ENCODE assay signal across 15 cellular contexts in the genomic region with DNA sequence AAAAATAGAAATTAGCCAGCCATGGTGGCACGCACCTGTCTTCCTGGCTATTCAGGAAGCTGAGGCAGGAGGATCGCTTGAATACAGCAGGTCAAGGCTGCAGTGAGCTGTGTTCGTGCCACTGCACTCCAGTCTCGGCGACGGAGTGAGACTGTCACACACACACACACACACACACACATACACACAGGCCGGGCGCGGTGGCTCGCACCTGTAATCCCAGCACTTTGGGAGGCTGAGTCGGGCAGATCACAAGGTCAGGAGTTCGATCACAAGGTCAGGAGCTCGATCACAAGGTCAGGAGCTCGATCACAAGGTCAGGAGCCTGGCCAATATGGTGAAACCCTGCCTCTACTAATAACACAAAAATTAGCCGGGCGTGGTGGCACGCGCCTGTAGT.
DNase-seq lines count a peak whose midpoint lies in the region; ATAC-seq and TF ChIP-seq lines count a peak whose summit lies in the region.
"Had no signal": no experiment of that assay in that cellular context is flagged by ENCODE, and none has a peak within 500 bp of the region (broad histone marks: within the 10 kb centered on the region; RNA-seq: fewer than 3 reads in every experiment).

No MANE protein-coding gene starts in this region.

- H3K14ac ChIP-seq in trophoblast cell (ENCODE audit: low read length), result peak overlapping the region; percentile 40

- H3K36me3 ChIP-seq in left ventricle myocardium inferior (no peaks in the 10 kb centered on the region), NT2/D1 (ENCODE audit: insufficient read depth, insufficient read length, low read length) (peaks cover 10% of the 10 kb centered on the region), trophoblast cell (ENCODE audit: control insufficient read depth in 1 of 2, insufficient read depth in 2 of 2, low read length in 2 of 2) (peaks cover 0 to 2% of the 10 kb centered on the region in 2 experiments)
- H3K36me3 ChIP-seq: BLaER1 treated with 17β-estradiol and CSF1 and Interleukin-3, amounts not matched to agents 10 nM and 100 nM had no signal

- no peak overlapping the region for H3K23ac ChIP-seq in trophoblast cell (ENCODE audit: low read length)

- H4K91ac ChIP-seq in trophoblast cell (ENCODE audit: low read depth, low read length), result peak overlapping the region; percentile 26

- H3K18ac ChIP-seq in trophoblast cell (ENCODE audit: low read length), result peak overlapping the region; percentile 73

- no peaks in the 10 kb centered on the region for H3K9me3 ChIP-seq in left ventricle myocardium inferior (replicated peaks)
- H3K9me3 ChIP-seq in NT2/D1 (ENCODE audit: insufficient read depth, low read length), result no peaks in the 10 kb centered on the region
- peaks cover 5% of the 10 kb centered on the region for H3K9me3 ChIP-seq in trophoblast cell (ENCODE audit: insufficient read depth, low read depth, low read length)

- peak overlapping the region; percentile 14 for H3K4ac ChIP-seq in trophoblast cell (ENCODE audit: low read depth, low read length)

- WGBS in trophoblast cell (ENCODE audit: extremely low coverage, insufficient coverage, insufficient read length), result no CpG with 5 or more reads among the region's 18 CpGs

- peak overlapping the region; percentile 68 for H2BK120ac ChIP-seq in trophoblast cell (ENCODE audit: insufficient read depth, low read length, poor library complexity)

- H2BK12ac ChIP-seq in trophoblast cell (ENCODE audit: low read length), result peak overlapping the region; percentile 82

- peaks cover 2% of the 10 kb centered on the region for H3K27me3 Mint-ChIP-seq in T-helper 2 cell treated with Interferon-gamma antibody and Interleukin-4, amounts not matched to agents 5 μg/mL and 100 μg/mL, for 36 hours (ENCODE audit: low read depth)
- H3K27me3 Mint-ChIP-seq: B cell; CD4-positive, CD25-positive, alpha-beta regulatory T cell; CD8-positive, alpha-beta memory T cell had no signal

- no peak for TF ChIP-seq POLR2A in GM18505 (IDR thresholded peaks at IDR 0.05; ENCODE audit: borderline replicate concordance, extremely low read depth, insufficient read depth, insufficient read length)

- no peaks in the 10 kb centered on the region for H3K4me1 Mint-ChIP-seq in T-helper 2 cell treated with Interferon-gamma antibody and Interleukin-4, amounts not matched to agents 5 μg/mL and 100 μg/mL, for 36 hours (ENCODE audit: low read depth)
- H3K4me1 Mint-ChIP-seq: B cell; CD8-positive, alpha-beta memory T cell had no signal

- no peak overlapping the region for H3K4me2 ChIP-seq in trophoblast cell (ENCODE audit: low read length)
- H3K4me2 ChIP-seq: BLaER1 treated with 17β-estradiol and CSF1 and Interleukin-3, amounts not matched to agents 10 nM and 100 nM; GM23338 had no signal

- H3K27ac ChIP-seq in left ventricle myocardium inferior (replicated peaks) (peak overlapping the region; percentile 42), trophoblast cell (ENCODE audit: low read depth, low read length) (no peak overlapping the region)
- H3K27ac ChIP-seq: BLaER1 treated with 17β-estradiol and CSF1 and Interleukin-3, amounts not matched to agents 10 nM and 100 nM had no signal

- H3K27ac Mint-ChIP-seq in T-helper 2 cell treated with Interferon-gamma antibody and Interleukin-4, amounts not matched to agents 5 μg/mL and 100 μg/mL, for 36 hours, result no peak overlapping the region
- H3K27ac Mint-ChIP-seq: B cell; CD8-positive, alpha-beta memory T cell had no signal

- H2BK5ac ChIP-seq in trophoblast cell (ENCODE audit: low read depth, low read length, poor library complexity), result peak overlapping the region; percentile 35

- H3K9me3 Mint-ChIP-seq in T-helper 2 cell treated with Interferon-gamma antibody and Interleukin-4, amounts not matched to agents 5 μg/mL and 100 μg/mL, for 36 hours, result no peaks in the 10 kb centered on the region
- H3K9me3 Mint-ChIP-seq: CD4-positive, CD25-positive, alpha-beta regulatory T cell; CD8-positive, alpha-beta memory T cell; GM23338 had no signal

- no peaks in the 10 kb centered on the region for H3K36me3 Mint-ChIP-seq in T-helper 2 cell treated with Interferon-gamma antibody and Interleukin-4, amounts not matched to agents 5 μg/mL and 100 μg/mL, for 36 hours (ENCODE audit: low read depth)
- H3K36me3 Mint-ChIP-seq: CD8-positive, alpha-beta memory T cell had no signal

- H4K12ac ChIP-seq in trophoblast cell (ENCODE audit: low read depth, low read length), result no peak overlapping the region

- H3K4me1 ChIP-seq in left ventricle myocardium inferior (peaks cover 10% of the 10 kb centered on the region), NT2/D1 (ENCODE audit: insufficient read depth, insufficient read length) (no peaks in the 10 kb centered on the region), trophoblast cell (ENCODE audit: control insufficient read depth in 1 of 2, insufficient read depth in 2 of 2, low read length in 2 of 2) (peaks cover 10 to 13% of the 10 kb centered on the region in 2 experiments)
- H3K4me1 ChIP-seq: BLaER1 treated with 17β-estradiol and CSF1 and Interleukin-3, amounts not matched to agents 10 nM and 100 nM had no signal

- H3K27me3 ChIP-seq in left ventricle myocardium inferior (ENCODE audit: low read depth) (no peaks in the 10 kb centered on the region), NT2/D1 (ENCODE audit: insufficient read depth, insufficient read length) (no peaks in the 10 kb centered on the region), trophoblast cell (ENCODE audit: insufficient read depth, low read length) (no peaks in the 10 kb centered on the region)
- H3K27me3 ChIP-seq: BLaER1 treated with 17β-estradiol and CSF1 and Interleukin-3, amounts not matched to agents 10 nM and 100 nM had no signal

- H4K8ac ChIP-seq in trophoblast cell (ENCODE audit: low read depth, low read length), result no peak overlapping the region

- no peak overlapping the region for H3K4me3 Mint-ChIP-seq in T-helper 2 cell treated with Interferon-gamma antibody and Interleukin-4, amounts not matched to agents 5 μg/mL and 100 μg/mL, for 36 hours
- H3K4me3 Mint-ChIP-seq: B cell; CD4-positive, CD25-positive, alpha-beta regulatory T cell; CD8-positive, alpha-beta memory T cell; GM23338 had no signal

- peaks cover 1% of the 10 kb centered on the region for H3K79me2 ChIP-seq in trophoblast cell (ENCODE audit: control insufficient read depth, insufficient read depth, low read length, poor library complexity)

- ATAC-seq in Right ventricle myocardium superior (ENCODE audit: poor library complexity) (no peak), HG03159 (IDR thresholded peaks at IDR 0.05; ENCODE audit: unreplicated experiment) (no peak), GM18505 (IDR thresholded peaks at IDR 0.05; ENCODE audit: unreplicated experiment) (no peak)
- ATAC-seq: GM23338 had no signal

- H2AFZ ChIP-seq in trophoblast cell (ENCODE audit: insufficient read depth, low read length, poor library complexity), result no peak overlapping the region

- H3K79me1 ChIP-seq in trophoblast cell (ENCODE audit: low read length), result peaks cover 16% of the 10 kb centered on the region

- H2AK5ac ChIP-seq in trophoblast cell (ENCODE audit: low read length), result no peak overlapping the region

- no peak overlapping the region for H3K9ac ChIP-seq in NT2/D1 (ENCODE audit: insufficient read length, low read depth)
- no peak overlapping the region for H3K9ac ChIP-seq in trophoblast cell (ENCODE audit: low read length)
- H3K9ac ChIP-seq: BLaER1 treated with 17β-estradiol and CSF1 and Interleukin-3, amounts not matched to agents 10 nM and 100 nM had no signal

- DNase-seq in left ventricle myocardium inferior, result no peak
- no peak for DNase-seq in Right ventricle myocardium superior
- no peak for DNase-seq in NT2/D1 (ENCODE audit: low read depth, low spot score)
- DNase-seq in trophoblast cell, result no peak
- DNase-seq in T-helper 2 cell treated with Interferon-gamma antibody and Interleukin-4, amounts not matched to agents 5 μg/mL and 100 μg/mL, for 36 hours (ENCODE audit: low spot score), result no peak
- DNase-seq: CD4-positive, CD25-positive, alpha-beta regulatory T cell; CD8-positive, alpha-beta memory T cell; DMS79; GDM1; H7 had no signal

- intact Hi-C loops in left ventricle myocardium inferior (cut with micrococcal nuclease), result no loop called here
- intact Hi-C loops in Right ventricle myocardium superior (cut with DNase I), result no loop called here

- TF ChIP-seq CTCF in left ventricle myocardium inferior (IDR thresholded peaks at IDR 0.05; ENCODE audit: borderline replicate concordance), result no peak

- H3K4me3 ChIP-seq in left ventricle myocardium inferior, result no peak overlapping the region
- H3K4me3 ChIP-seq in NT2/D1 (ENCODE audit: insufficient read length, low read depth), result peak overlapping the region; percentile 67
- no peak overlapping the region for H3K4me3 ChIP-seq in trophoblast cell (ENCODE audit: low read depth, low read length)
- H3K4me3 ChIP-seq: BLaER1 treated with 17β-estradiol and CSF1 and Interleukin-3, amounts not matched to agents 10 nM and 100 nM; GM23338 had no signal
